In genomic region chr1:114712987-114713386, GRCh38 we compare ENCODE assay signal across 19 cellular contexts. TPM values are rescaled to one million over a fixed set of nuclear protein-coding genes. Genes with fewer than 3 reads are reported as not detected.
A peak's percentile ranks its signal among the peaks of the same experiment; 100 is the strongest.
DNase-seq lines count a peak whose midpoint lies in the region; ATAC-seq and TF ChIP-seq lines count a peak whose summit lies in the region.
"Had no signal": no experiment of that assay in that cellular context is flagged by ENCODE, and none has a peak within 500 bp of the region (broad histone marks: within the 10 kb centered on the region; RNA-seq: fewer than 3 reads in every experiment).

No MANE protein-coding gene starts in this region.

- no TSS peak for BruUV-seq in MCF 10A (replicated peaks; lab: Mats Ljungman, UMichigan)

- CTCF ChIA-PET in MCF 10A (lab: Yijun Ruan, JAX) = interaction anchor here (1.2 to 1.3 kb wide), 2 partner anchors 17 to 41 kb away, joined by 3 to 5 read pairs; partner anchors contain the start of gene AMPD1

- H3K27me3 ChIP-seq in breast epithelium = no peaks in the 10 kb centered on the region
- no peaks in the 10 kb centered on the region for H3K27me3 ChIP-seq in colonic mucosa
- no peaks in the 10 kb centered on the region for H3K27me3 ChIP-seq in psoas muscle (ENCODE audit: insufficient read depth in 3 of 3, low read length in 2 of 3)

- no peaks in the 10 kb centered on the region for H3K9me3 Mint-ChIP-seq in MCF 10A (ENCODE audit: unreplicated experiment)
- H3K9me3 Mint-ChIP-seq in activated T-helper 1 cell treated with anti-CD3 and anti-CD28 coated beads, Interleukin-12 subunit alpha, Interleukin-12 subunit beta, Interleukin-2, Interleukin-4 antibody, amounts not matched to agents 30 ng/mL and 10 ng/mL and 1 ng/mL, durations not matched to agents 14 hours and 24 hours and 36 hours = no peaks in the 10 kb centered on the region
- H3K9me3 Mint-ChIP-seq in naive thymus-derived CD8-positive, alpha-beta T cell = no peaks in the 10 kb centered on the region
- H3K9me3 Mint-ChIP-seq: CD14-positive monocyte; CD8-positive, alpha-beta T cell; IgD-negative memory B cell had no signal

- H3K4me1 ChIP-seq in breast epithelium = no peaks in the 10 kb centered on the region
- peaks cover 17% of the 10 kb centered on the region for H3K4me1 ChIP-seq in colonic mucosa
- peaks cover 18% of the 10 kb centered on the region for H3K4me1 ChIP-seq in psoas muscle

- POLR2A ChIA-PET in MCF 10A (lab: Yijun Ruan, JAX) = interaction anchor here (0.6 to 1.2 kb wide), 2 partner anchors 13 to 513 kb away, joined by 3 to 4 read pairs; no protein-coding TSS in a partner anchor
- POLR2A ChIA-PET in naive thymus-derived CD8-positive, alpha-beta T cell (lab: Charles Lee) = interaction anchor here (0.7 kb wide), 1 partner anchor 1581 kb away, joined by 3 read pairs; no protein-coding TSS in a partner anchor

- TF ChIP-seq POLR2A in breast epithelium (IDR thresholded peaks at IDR 0.05) = no peak

- no peak overlapping the region for H3K4me3 Mint-ChIP-seq in MCF 10A (ENCODE audit: unreplicated experiment)
- H3K4me3 Mint-ChIP-seq in activated T-helper 1 cell treated with anti-CD3 and anti-CD28 coated beads, Interleukin-12 subunit alpha, Interleukin-12 subunit beta, Interleukin-2, Interleukin-4 antibody, amounts not matched to agents 30 ng/mL and 10 ng/mL and 1 ng/mL, durations not matched to agents 14 hours and 24 hours and 36 hours = no peak overlapping the region
- no peak overlapping the region for H3K4me3 Mint-ChIP-seq in naive thymus-derived CD8-positive, alpha-beta T cell
- H3K4me3 Mint-ChIP-seq: CD14-positive monocyte; CD8-positive, alpha-beta T cell had no signal

- H3K36me3 Mint-ChIP-seq in MCF 10A (ENCODE audit: insufficient read depth, unreplicated experiment) = peaks cover 84% of the 10 kb centered on the region
- peaks cover 43% of the 10 kb centered on the region for H3K36me3 Mint-ChIP-seq in activated T-helper 1 cell treated with anti-CD3 and anti-CD28 coated beads, Interleukin-12 subunit alpha, Interleukin-12 subunit beta, Interleukin-2, Interleukin-4 antibody, amounts not matched to agents 30 ng/mL and 10 ng/mL and 1 ng/mL, durations not matched to agents 14 hours and 24 hours and 36 hours (ENCODE audit: low read depth)
- peaks cover 6 to 69% (median 20%) of the 10 kb centered on the region in 3 donors for H3K36me3 Mint-ChIP-seq in naive thymus-derived CD8-positive, alpha-beta T cell

- H3K9me3 ChIP-seq in breast epithelium = no peaks in the 10 kb centered on the region
- no peaks in the 10 kb centered on the region for H3K9me3 ChIP-seq in colonic mucosa
- H3K9me3 ChIP-seq in psoas muscle = no peaks in the 10 kb centered on the region

- H3K27ac ChIP-seq in breast epithelium = no peak overlapping the region
- peak overlapping the region; percentile 19 for H3K27ac ChIP-seq in colonic mucosa
- peak overlapping the region; percentile 18 for H3K27ac ChIP-seq in psoas muscle
- H3K27ac ChIP-seq: 22Rv1, HL-60 had no signal

- 52 to 70% (median 69%) methylated on average over 4 of the region's 4 CpGs for WGBS in psoas muscle, 3 donors

- H3K27ac Mint-ChIP-seq in MCF 10A (ENCODE audit: low read depth, unreplicated experiment) = peak overlapping the region; percentile 73
- no peak overlapping the region for H3K27ac Mint-ChIP-seq in activated T-helper 1 cell treated with anti-CD3 and anti-CD28 coated beads, Interleukin-12 subunit alpha, Interleukin-12 subunit beta, Interleukin-2, Interleukin-4 antibody, amounts not matched to agents 30 ng/mL and 10 ng/mL and 1 ng/mL, durations not matched to agents 14 hours and 24 hours and 36 hours
- H3K27ac Mint-ChIP-seq in naive thymus-derived CD8-positive, alpha-beta T cell = peak overlapping the region in 1 of 10 donors; percentile 51
- H3K27ac Mint-ChIP-seq: CD8-positive, alpha-beta T cell had no signal

- H3K36me3 ChIP-seq in breast epithelium = no peaks in the 10 kb centered on the region
- H3K36me3 ChIP-seq in colonic mucosa = peaks cover 10% of the 10 kb centered on the region
- H3K36me3 ChIP-seq in psoas muscle (ENCODE audit: insufficient read depth in 1 of 2, low read depth in 1 of 2) = peaks cover 6 to 85% of the 10 kb centered on the region in 2 donors

- peaks cover 14% of the 10 kb centered on the region for H3K4me1 Mint-ChIP-seq in MCF 10A (ENCODE audit: insufficient read depth, unreplicated experiment)
- peaks cover 38% of the 10 kb centered on the region for H3K4me1 Mint-ChIP-seq in activated T-helper 1 cell treated with anti-CD3 and anti-CD28 coated beads, Interleukin-12 subunit alpha, Interleukin-12 subunit beta, Interleukin-2, Interleukin-4 antibody, amounts not matched to agents 30 ng/mL and 10 ng/mL and 1 ng/mL, durations not matched to agents 14 hours and 24 hours and 36 hours (ENCODE audit: low read depth)
- H3K4me1 Mint-ChIP-seq in naive thymus-derived CD8-positive, alpha-beta T cell = peaks cover 14 to 30% (median 26%) of the 10 kb centered on the region in 4 donors

- ATAC-seq in psoas muscle (no peak), GM19328 (IDR thresholded peaks at IDR 0.05; ENCODE audit: unreplicated experiment) (no peak)
- ATAC-seq in naive thymus-derived CD8-positive, alpha-beta T cell = no peak
- ATAC-seq: CD8-positive, alpha-beta T cell had no signal

- peak overlapping the region in 1 of 2 donors; percentile 1 for H3K9ac ChIP-seq in colonic mucosa (ENCODE audit: low read depth in 2 of 2, low read length in 2 of 2)

- H3K27me3 Mint-ChIP-seq in MCF 10A (ENCODE audit: insufficient read depth, unreplicated experiment) = no peaks in the 10 kb centered on the region
- no peaks in the 10 kb centered on the region for H3K27me3 Mint-ChIP-seq in activated T-helper 1 cell treated with anti-CD3 and anti-CD28 coated beads, Interleukin-12 subunit alpha, Interleukin-12 subunit beta, Interleukin-2, Interleukin-4 antibody, amounts not matched to agents 30 ng/mL and 10 ng/mL and 1 ng/mL, durations not matched to agents 14 hours and 24 hours and 36 hours (ENCODE audit: insufficient read depth)
- no peaks in the 10 kb centered on the region for H3K27me3 Mint-ChIP-seq in naive thymus-derived CD8-positive, alpha-beta T cell
- H3K27me3 Mint-ChIP-seq: IgD-negative memory B cell had no signal

- DNase-seq in MCF 10A (ENCODE audit: unreplicated experiment) (no peak), breast epithelium (ENCODE audit: low spot score in 2 of 2) (no peak), colonic mucosa (peak; percentile 20), psoas muscle (no peak)
- no peak for DNase-seq in activated T-helper 1 cell treated with anti-CD3 and anti-CD28 coated beads, Interleukin-12 subunit alpha, Interleukin-12 subunit beta, Interleukin-2, Interleukin-4 antibody, amounts not matched to agents 30 ng/mL and 10 ng/mL and 1 ng/mL, durations not matched to agents 14 hours and 24 hours and 36 hours (ENCODE audit: low spot score)
- no peak for DNase-seq in naive thymus-derived CD8-positive, alpha-beta T cell
- DNase-seq: CD8-positive, alpha-beta T cell; COR-L47; DMS153; DMS79 treated with DMSO at 0.1 percent for 48 hours; EL; HCEC 1CT had no signal

- H3K4me3 ChIP-seq in breast epithelium (no peak overlapping the region), colonic mucosa (no peak overlapping the region), psoas muscle (no peak overlapping the region)

- intact Hi-C loops in MCF 10A (cut with micrococcal nuclease) = no loop called here
- intact Hi-C loops in breast epithelium (cut with DNase I; ENCODE audit: low total_unique reads) = loop anchor here (5.0 kb wide), 1 partner anchor 294 kb away; no protein-coding TSS in a partner anchor
- intact Hi-C loops in colonic mucosa (cut with DNase I) = no loop called here
- intact Hi-C loops in psoas muscle (cut with DNase I) = no loop called here
- intact Hi-C loops in activated T-helper 1 cell treated with anti-CD3 and anti-CD28 coated beads, Interleukin-12 subunit alpha, Interleukin-12 subunit beta, Interleukin-2, Interleukin-4 antibody, amounts not matched to agents 30 ng/mL and 10 ng/mL and 1 ng/mL, durations not matched to agents 14 hours and 24 hours and 36 hours (cut with micrococcal nuclease) = loop anchor here (10.0 kb wide), 1 partner anchor 738 kb away; the partner anchor contains the start of gene OLFML3

- TF ChIP-seq CTCF in MCF 10A (IDR thresholded peaks at IDR 0.05; ENCODE audit: unreplicated experiment) (no peak), breast epithelium (IDR thresholded peaks at IDR 0.05) (no peak), colonic mucosa (IDR thresholded peaks at IDR 0.05) (no peak), psoas muscle (IDR thresholded peaks at IDR 0.05) (no peak)

RNA-seq across cellular contexts. Expression of gene NRAS, which starts 3.6 kb away (rescaled TPM):
- total RNA-seq in MCF 10A (2022) (38.9 and 41.4 TPM in 2 replicates), breast epithelium (10 to 100 TPM; 23.4 to 27.4 (median 25.6) TPM), colonic mucosa (10 to 100 TPM; 40.6 to 54.8 TPM), psoas muscle (1 to 10 TPM; 3.6 to 6.6 (median 5.9) TPM)
- polyA plus RNA-seq in psoas muscle = 10 to 100 TPM in 1 of 3 donors, 1 to 10 TPM in 2; 4.3 to 15.8 (median 5.0) TPM
- total RNA-seq in activated T-helper 1 cell treated with anti-CD3 and anti-CD28 coated beads, Interleukin-12 subunit alpha, Interleukin-12 subunit beta, Interleukin-2, Interleukin-4 antibody, amounts not matched to agents 30 ng/mL and 10 ng/mL and 1 ng/mL, durations not matched to agents 14 hours and 24 hours and 36 hours = 57.5 and 62.1 TPM in 2 replicates
- total RNA-seq in naive thymus-derived CD8-positive, alpha-beta T cell = 10 to 100 TPM; 28.1 to 28.2 TPM
- polyA plus RNA-seq in naive thymus-derived CD8-positive, alpha-beta T cell = 10 to 100 TPM; 25.5 to 33.3 (median 29.6) TPM

RNA-seq across cellular contexts. Expression of gene AMPD1, which starts 17.6 kb away (rescaled TPM):
- total RNA-seq in MCF 10A (2022) (not detected in 2 replicates), breast epithelium (1 to 10 TPM in 2 of 3 donors, not detected in 1; 2.3 to 2.9 TPM), colonic mucosa (1 to 10 TPM in 1 of 2 donors, under 1 TPM in 1; 0.50 to 1.4 TPM), psoas muscle (100 to 1,000 TPM in 2 of 4 donors, 10 to 100 TPM in 2; 73.4 to 289 (median 155) TPM)
- 100 to 1,000 TPM in 2 of 3 donors, 1 to 10 TPM in 1; 4.8 to 174 (median 129) TPM for polyA plus RNA-seq in psoas muscle
- total RNA-seq in activated T-helper 1 cell treated with anti-CD3 and anti-CD28 coated beads, Interleukin-12 subunit alpha, Interleukin-12 subunit beta, Interleukin-2, Interleukin-4 antibody, amounts not matched to agents 30 ng/mL and 10 ng/mL and 1 ng/mL, durations not matched to agents 14 hours and 24 hours and 36 hours = 0.56 TPM in 1 of 2 replicates, not detected in the other
- not detected for total RNA-seq in naive thymus-derived CD8-positive, alpha-beta T cell
- not detected for polyA plus RNA-seq in naive thymus-derived CD8-positive, alpha-beta T cell
- total RNA-seq: CD8-positive, alpha-beta T cell; H4 had no signal
- polyA plus RNA-seq: BJ, CD14-positive monocyte had no signal

RNA-seq across cellular contexts. Expression of gene DENND2C, which starts 43.1 kb away (rescaled TPM):
- total RNA-seq in MCF 10A (2022) (5.8 and 6.0 TPM in 2 replicates), breast epithelium (1 to 10 TPM; 2.6 to 5.9 (median 3.3) TPM), colonic mucosa (1 to 10 TPM in 1 of 2 donors, under 1 TPM in 1; 0.84 to 1.3 TPM), psoas muscle (10 to 100 TPM; 12.6 to 16.4 (median 14.7) TPM)
- polyA plus RNA-seq in psoas muscle = 10 to 100 TPM in 1 of 3 donors, 1 to 10 TPM in 2; 1.4 to 18.3 (median 8.7) TPM
- 0.16 and 0.24 TPM in 2 replicates for total RNA-seq in activated T-helper 1 cell treated with anti-CD3 and anti-CD28 coated beads, Interleukin-12 subunit alpha, Interleukin-12 subunit beta, Interleukin-2, Interleukin-4 antibody, amounts not matched to agents 30 ng/mL and 10 ng/mL and 1 ng/mL, durations not matched to agents 14 hours and 24 hours and 36 hours
- total RNA-seq in naive thymus-derived CD8-positive, alpha-beta T cell = 1 to 10 TPM; 1.9 to 2.3 TPM
- 1 to 10 TPM in 1 of 3 donors, under 1 TPM in 2; 0.44 to 1.0 (median 0.77) TPM for polyA plus RNA-seq in naive thymus-derived CD8-positive, alpha-beta T cell

RNA-seq across cellular contexts. Expression of gene CSDE1, which starts 44.8 kb away (rescaled TPM):
- 535 and 580 TPM in 2 replicates for total RNA-seq in MCF 10A (2022)
- total RNA-seq in breast epithelium = 1,000 to 10,000 TPM in 1 of 3 donors, 100 to 1,000 TPM in 2; 489 to 1,906 (median 706) TPM
- 100 to 1,000 TPM; 381 to 523 TPM for total RNA-seq in colonic mucosa
- total RNA-seq in psoas muscle = 1,000 to 10,000 TPM; 1,331 to 1,888 (median 1,427) TPM
- 1,000 to 10,000 TPM in 1 of 3 donors, 100 to 1,000 TPM in 2; 305 to 1,390 (median 578) TPM for polyA plus RNA-seq in psoas muscle
- total RNA-seq in activated T-helper 1 cell treated with anti-CD3 and anti-CD28 coated beads, Interleukin-12 subunit alpha, Interleukin-12 subunit beta, Interleukin-2, Interleukin-4 antibody, amounts not matched to agents 30 ng/mL and 10 ng/mL and 1 ng/mL, durations not matched to agents 14 hours and 24 hours and 36 hours = 398 and 421 TPM in 2 replicates
- 100 to 1,000 TPM; 534 to 610 TPM for total RNA-seq in naive thymus-derived CD8-positive, alpha-beta T cell
- polyA plus RNA-seq in naive thymus-derived CD8-positive, alpha-beta T cell = 100 to 1,000 TPM; 354 to 411 (median 407) TPM

Comparison
In these comparisons a context has a peak if more than half of its experiments do, and no peak if none do; other contexts are left out.
1. intact Hi-C loops: an anchor here in breast epithelium (5.0 kb wide) and activated T-helper 1 cell treated with anti-CD3 and anti-CD28 coated beads, Interleukin-12 subunit alpha, Interleukin-12 subunit beta, Interleukin-2, Interleukin-4 antibody, amounts not matched to agents 30 ng/mL and 10 ng/mL and 1 ng/mL, durations not matched to agents 14 hours and 24 hours and 36 hours (10.0 kb wide); none called in MCF 10A, colonic mucosa and psoas muscle.
2. H3K27ac ChIP-seq: peak in colonic mucosa (single experiment) and psoas muscle (single experiment); none in breast epithelium (0 of 2).
3. RNA of gene AMPD1, which starts 17.6 kb away (total RNA-seq): 73.4 to 289 TPM in psoas muscle; 2.3 to 2.9 TPM in breast epithelium, 0.50 to 1.4 TPM in colonic mucosa, not detected in naive thymus-derived CD8-positive, alpha-beta T cell, not detected in MCF 10A and 0.56 TPM in activated T-helper 1 cell treated with anti-CD3 and anti-CD28 coated beads, Interleukin-12 subunit alpha, Interleukin-12 subunit beta, Interleukin-2, Interleukin-4 antibody, amounts not matched to agents 30 ng/mL and 10 ng/mL and 1 ng/mL, durations not matched to agents 14 hours and 24 hours and 36 hours; every median in the first group is over 10 times any median in the second.